Comparison of ENCODE assay signal across 16 cellular contexts in genomic region chr2:222523783-222524544, GRCh38.
DNase-seq lines count a peak whose midpoint lies in the region; ATAC-seq, FAIRE-seq and TF ChIP-seq lines count a peak whose summit lies in the region.
"Had no signal": no experiment of that assay in that cellular context is flagged by ENCODE, and none has a peak within 500 bp of the region (broad histone marks: within the 10 kb centered on the region; RNA-seq: fewer than 3 reads in every experiment).

No MANE protein-coding gene starts in this region.

- no peak for TF ChIP-seq POLR2A in GM12892 (IDR thresholded peaks at IDR 0.05; ENCODE audit: low read depth, low read length)

- FAIRE-seq in GM12892 (lab: Jason Lieb, UNC) = peak; percentile 58
- FAIRE-seq: astrocyte, K562 had no signal

- no peak overlapping the region for H3K27ac Mint-ChIP-seq in glutamatergic neuron (ENCODE audit: unreplicated experiment)
- no peak overlapping the region for H3K27ac Mint-ChIP-seq in T-helper 2 cell treated with Interferon-gamma antibody and Interleukin-4, amounts not matched to agents 5 μg/mL and 100 μg/mL, for 36 hours
- H3K27ac Mint-ChIP-seq: natural killer cell treated with Interleukin-12 subunit alpha and Interleukin-12 subunit beta and Interleukin-15 and Interleukin-18, amount 100 ng/mL, for 72 hours; WTC11 had no signal

- no peaks in the 10 kb centered on the region for H3K27me3 Mint-ChIP-seq in glutamatergic neuron (ENCODE audit: unreplicated experiment)
- no peaks in the 10 kb centered on the region for H3K27me3 Mint-ChIP-seq in T-helper 2 cell treated with Interferon-gamma antibody and Interleukin-4, amounts not matched to agents 5 μg/mL and 100 μg/mL, for 36 hours (ENCODE audit: low read depth)
- H3K27me3 Mint-ChIP-seq: natural killer cell treated with Interleukin-12 subunit alpha and Interleukin-12 subunit beta and Interleukin-15 and Interleukin-18, amount 100 ng/mL, for 72 hours had no signal

- no peak overlapping the region for H3K4me3 Mint-ChIP-seq in glutamatergic neuron (ENCODE audit: unreplicated experiment)
- H3K4me3 Mint-ChIP-seq in T-helper 2 cell treated with Interferon-gamma antibody and Interleukin-4, amounts not matched to agents 5 μg/mL and 100 μg/mL, for 36 hours = no peak overlapping the region
- H3K4me3 Mint-ChIP-seq: activated T-cell treated with anti-CD3 and anti-CD28 coated beads, Interleukin-2, amount 50 U/mL, for 4 hours; natural killer cell treated with Interleukin-12 subunit alpha and Interleukin-12 subunit beta and Interleukin-15 and Interleukin-18, amount 100 ng/mL, for 72 hours; WTC11 had no signal

- H3K4me1 Mint-ChIP-seq in glutamatergic neuron (ENCODE audit: low read depth, unreplicated experiment) = peaks cover 4% of the 10 kb centered on the region
- H3K4me1 Mint-ChIP-seq in T-helper 2 cell treated with Interferon-gamma antibody and Interleukin-4, amounts not matched to agents 5 μg/mL and 100 μg/mL, for 36 hours (ENCODE audit: low read depth) = no peaks in the 10 kb centered on the region

- no peak for DNase-seq in GM12892 (ENCODE audit: insufficient read length)
- DNase-seq in glutamatergic neuron = no peak
- DNase-seq in retina = no peak
- no peak for DNase-seq in T-helper 2 cell treated with Interferon-gamma antibody and Interleukin-4, amounts not matched to agents 5 μg/mL and 100 μg/mL, for 36 hours (ENCODE audit: low spot score)
- no peak for DNase-seq in MV-4-11 (lab: John Stamatoyannopoulos, UW)
- DNase-seq: activated T-cell treated with anti-CD3 and anti-CD28 coated beads, Interleukin-2, amount 50 U/mL, for 4 hours; gastrocnemius medialis; NCI-H69; tibial artery had no signal

- peak; percentile 60 for ATAC-seq in GM19467 (IDR thresholded peaks at IDR 0.05; ENCODE audit: unreplicated experiment)
- ATAC-seq in HG02938 (IDR thresholded peaks at IDR 0.05; ENCODE audit: unreplicated experiment) = peak; percentile 49
- ATAC-seq in HG03521 (IDR thresholded peaks at IDR 0.05; ENCODE audit: unreplicated experiment) = peak; percentile 49
- ATAC-seq: activated T-cell treated with anti-CD3 and anti-CD28 coated beads, Interleukin-2, amount 50 U/mL, for 4 hours; gastrocnemius medialis; K562; natural killer cell treated with Interleukin-12 subunit alpha and Interleukin-12 subunit beta and Interleukin-15 and Interleukin-18, amount 100 ng/mL, for 72 hours had no signal

- H3K9me3 Mint-ChIP-seq in glutamatergic neuron (ENCODE audit: unreplicated experiment) = peaks cover 2% of the 10 kb centered on the region
- H3K9me3 Mint-ChIP-seq in T-helper 2 cell treated with Interferon-gamma antibody and Interleukin-4, amounts not matched to agents 5 μg/mL and 100 μg/mL, for 36 hours = no peaks in the 10 kb centered on the region
- H3K9me3 Mint-ChIP-seq: activated T-cell treated with anti-CD3 and anti-CD28 coated beads, Interleukin-2, amount 50 U/mL, for 4 hours had no signal

- H3K36me3 Mint-ChIP-seq in glutamatergic neuron (ENCODE audit: unreplicated experiment) = no peaks in the 10 kb centered on the region
- no peaks in the 10 kb centered on the region for H3K36me3 Mint-ChIP-seq in T-helper 2 cell treated with Interferon-gamma antibody and Interleukin-4, amounts not matched to agents 5 μg/mL and 100 μg/mL, for 36 hours (ENCODE audit: low read depth)
- H3K36me3 Mint-ChIP-seq: natural killer cell treated with Interleukin-12 subunit alpha and Interleukin-12 subunit beta and Interleukin-15 and Interleukin-18, amount 100 ng/mL, for 72 hours; WTC11 had no signal

- no peak for TF ChIP-seq CTCF in glutamatergic neuron (IDR thresholded peaks at IDR 0.05; ENCODE audit: partially characterized antibody, unreplicated experiment)
